Comparison of ENCODE assay signal across 9 cellular contexts in genomic region chr7:5284304-5285281, GRCh38. TPM values are rescaled to one million over a fixed set of nuclear protein-coding genes. Genes with fewer than 3 reads are reported as not detected.
DNase-seq lines count a peak whose midpoint lies in the region; ATAC-seq lines count a peak whose summit lies in the region.
"Had no signal": no experiment of that assay in that cellular context is flagged by ENCODE, and none has a peak within 500 bp of the region (broad histone marks: within the 10 kb centered on the region; RNA-seq: fewer than 3 reads in every experiment).

No MANE protein-coding gene starts in this region.

- H3K4me3 ChIP-seq in HAP-1, result peak overlapping the region; percentile 42; the same call in 1 of the 2 replicates

- no peaks in the 10 kb centered on the region for H3K36me3 Mint-ChIP-seq in central memory CD8-positive, alpha-beta T cell (ENCODE audit: insufficient read depth)
- H3K36me3 Mint-ChIP-seq in naive B cell, result no peaks in the 10 kb centered on the region
- H3K36me3 Mint-ChIP-seq in activated T-helper 1 cell treated with anti-CD3 and anti-CD28 coated beads, Interleukin-12 subunit alpha, Interleukin-12 subunit beta, Interleukin-2, Interleukin-4 antibody, amounts not matched to agents 30 ng/mL and 10 ng/mL and 1 ng/mL, durations not matched to agents 14 hours and 24 hours and 36 hours (ENCODE audit: low read depth), result no peaks in the 10 kb centered on the region

- H3K27me3 Mint-ChIP-seq in central memory CD8-positive, alpha-beta T cell, result peaks cover 35% of the 10 kb centered on the region
- peaks cover 5 to 33% (median 17%) of the 10 kb centered on the region in 3 donors for H3K27me3 Mint-ChIP-seq in naive B cell
- H3K27me3 Mint-ChIP-seq in activated T-helper 1 cell treated with anti-CD3 and anti-CD28 coated beads, Interleukin-12 subunit alpha, Interleukin-12 subunit beta, Interleukin-2, Interleukin-4 antibody, amounts not matched to agents 30 ng/mL and 10 ng/mL and 1 ng/mL, durations not matched to agents 14 hours and 24 hours and 36 hours (ENCODE audit: insufficient read depth), result peaks cover 6% of the 10 kb centered on the region

- no peaks in the 10 kb centered on the region for H3K9me3 Mint-ChIP-seq in central memory CD8-positive, alpha-beta T cell
- H3K9me3 Mint-ChIP-seq in naive B cell, result peaks cover 0 to 2% (median 0%) of the 10 kb centered on the region in 7 donors
- H3K9me3 Mint-ChIP-seq in activated T-helper 1 cell treated with anti-CD3 and anti-CD28 coated beads, Interleukin-12 subunit alpha, Interleukin-12 subunit beta, Interleukin-2, Interleukin-4 antibody, amounts not matched to agents 30 ng/mL and 10 ng/mL and 1 ng/mL, durations not matched to agents 14 hours and 24 hours and 36 hours, result no peaks in the 10 kb centered on the region
- H3K9me3 Mint-ChIP-seq: IgD-negative memory B cell had no signal

- in situ Hi-C loops in HAP-1 (cut with MboI; ENCODE audit: low sequenced_read_pairs), result no loop called here

- no peak for ATAC-seq in central memory CD8-positive, alpha-beta T cell (replicated peaks; ENCODE audit: extremely low read depth, poor library complexity, severe bottlenecking)
- ATAC-seq in naive B cell (ENCODE audit: low read depth in 2 of 2) (peak; percentile 39 to 54), HG03097 (IDR thresholded peaks at IDR 0.05; ENCODE audit: low FRiP score, unreplicated experiment) (no peak), GM21381 (IDR thresholded peaks at IDR 0.05; ENCODE audit: unreplicated experiment) (no peak)

- no peaks in the 10 kb centered on the region for H3K36me3 ChIP-seq in HAP-1 (replicated peaks)

- no peak overlapping the region for H3K27ac Mint-ChIP-seq in central memory CD8-positive, alpha-beta T cell (ENCODE audit: low read depth)
- H3K27ac Mint-ChIP-seq in naive B cell, result peak overlapping the region in 1 of 6 donors; percentile 79
- no peak overlapping the region for H3K27ac Mint-ChIP-seq in activated T-helper 1 cell treated with anti-CD3 and anti-CD28 coated beads, Interleukin-12 subunit alpha, Interleukin-12 subunit beta, Interleukin-2, Interleukin-4 antibody, amounts not matched to agents 30 ng/mL and 10 ng/mL and 1 ng/mL, durations not matched to agents 14 hours and 24 hours and 36 hours
- H3K27ac Mint-ChIP-seq: IgD-negative memory B cell had no signal

- no peaks in the 10 kb centered on the region for H3K27me3 ChIP-seq in HAP-1 (ENCODE audit: low read depth)

- no peaks in the 10 kb centered on the region for H3K9me3 ChIP-seq in HAP-1

- intact Hi-C loops in activated T-helper 1 cell treated with anti-CD3 and anti-CD28 coated beads, Interleukin-12 subunit alpha, Interleukin-12 subunit beta, Interleukin-2, Interleukin-4 antibody, amounts not matched to agents 30 ng/mL and 10 ng/mL and 1 ng/mL, durations not matched to agents 14 hours and 24 hours and 36 hours (cut with micrococcal nuclease), result no loop called here

- DNase-seq in COLO668 (lab: John Stamatoyannopoulos, UW; ENCODE audit: unreplicated experiment) (peak; percentile 98), HAP-1 (ENCODE audit: low spot score in 2 of 2) (peak; percentile 47 to 84), NCI-H748 treated with DMSO at 0.1 percent for 48 hours (lab: John Stamatoyannopoulos, UW) (peak; percentile 76), naive B cell (peak; percentile 31)
- DNase-seq in central memory CD8-positive, alpha-beta T cell (ENCODE audit: low spot score in 2 of 2), result no peak
- no peak for DNase-seq in activated T-helper 1 cell treated with anti-CD3 and anti-CD28 coated beads, Interleukin-12 subunit alpha, Interleukin-12 subunit beta, Interleukin-2, Interleukin-4 antibody, amounts not matched to agents 30 ng/mL and 10 ng/mL and 1 ng/mL, durations not matched to agents 14 hours and 24 hours and 36 hours (ENCODE audit: low spot score)

- peak overlapping the region; percentile 46 for H3K4me3 Mint-ChIP-seq in central memory CD8-positive, alpha-beta T cell
- peak overlapping the region in 7 of 8 donors; percentile 25 to 77 (median 61) for H3K4me3 Mint-ChIP-seq in naive B cell
- no peak overlapping the region for H3K4me3 Mint-ChIP-seq in activated T-helper 1 cell treated with anti-CD3 and anti-CD28 coated beads, Interleukin-12 subunit alpha, Interleukin-12 subunit beta, Interleukin-2, Interleukin-4 antibody, amounts not matched to agents 30 ng/mL and 10 ng/mL and 1 ng/mL, durations not matched to agents 14 hours and 24 hours and 36 hours

- H3K4me1 ChIP-seq in HAP-1, result peaks cover 6% of the 10 kb centered on the region

- no peaks in the 10 kb centered on the region for H3K4me1 Mint-ChIP-seq in central memory CD8-positive, alpha-beta T cell
- H3K4me1 Mint-ChIP-seq in naive B cell, result peaks cover 0 to 2% (median 0%) of the 10 kb centered on the region in 3 donors
- H3K4me1 Mint-ChIP-seq in activated T-helper 1 cell treated with anti-CD3 and anti-CD28 coated beads, Interleukin-12 subunit alpha, Interleukin-12 subunit beta, Interleukin-2, Interleukin-4 antibody, amounts not matched to agents 30 ng/mL and 10 ng/mL and 1 ng/mL, durations not matched to agents 14 hours and 24 hours and 36 hours (ENCODE audit: low read depth), result no peaks in the 10 kb centered on the region
- H3K4me1 Mint-ChIP-seq: IgD-negative memory B cell had no signal

RNA-seq across cellular contexts. Expression of gene SLC29A4, which starts 1.9 kb away (rescaled TPM):
- under 1 TPM in 3 of 6 donors, not detected in 3; 0.12 to 0.19 (median 0.16) TPM for polyA plus RNA-seq in naive B cell (ENCODE audit: low read depth in 6 of 6)
- total RNA-seq in activated T-helper 1 cell treated with anti-CD3 and anti-CD28 coated beads, Interleukin-12 subunit alpha, Interleukin-12 subunit beta, Interleukin-2, Interleukin-4 antibody, amounts not matched to agents 30 ng/mL and 10 ng/mL and 1 ng/mL, durations not matched to agents 14 hours and 24 hours and 36 hours, result 0.29 and 0.54 TPM in 2 replicates
- polyA plus RNA-seq: IgD-negative memory B cell had no signal

Comparison
In these comparisons a context has a peak if more than half of its experiments do, and no peak if none do; other contexts are left out.
1. DNase-seq: peak in COLO668 (single experiment), HAP-1 (2 of 2), NCI-H748 treated with DMSO at 0.1 percent for 48 hours (single experiment) and naive B cell (single experiment); none in central memory CD8-positive, alpha-beta T cell (0 of 2) and activated T-helper 1 cell treated with anti-CD3 and anti-CD28 coated beads, Interleukin-12 subunit alpha, Interleukin-12 subunit beta, Interleukin-2, Interleukin-4 antibody, amounts not matched to agents 30 ng/mL and 10 ng/mL and 1 ng/mL, durations not matched to agents 14 hours and 24 hours and 36 hours (single experiment).
2. ATAC-seq: peak in naive B cell (2 of 2); none in central memory CD8-positive, alpha-beta T cell (single experiment), HG03097 (single experiment) and GM21381 (single experiment).